ENCODE assay signal across 17 cellular contexts in genomic region chr1:24505816-24506215, GRCh38. TPM values are rescaled to one million over a fixed set of nuclear protein-coding genes. Genes with fewer than 3 reads are reported as not detected.
DNase-seq lines count a peak whose midpoint lies in the region; ATAC-seq and TF ChIP-seq lines count a peak whose summit lies in the region.
"Had no signal": no experiment of that assay in that cellular context is flagged by ENCODE, and none has a peak within 500 bp of the region (broad histone marks: within the 10 kb centered on the region; RNA-seq: fewer than 3 reads in every experiment).

No MANE protein-coding gene starts in this region.

- no peak for TF ChIP-seq RAD21 in SK-N-SH (IDR thresholded peaks at IDR 0.05; ENCODE audit: low read length)

- 95% methylated on average over 4 of the region's 4 CpGs for WGBS in SK-N-SH (ENCODE audit: low lambda C conversion rate)

- POLR2A ChIA-PET in OCI-LY7 (lab: Charles Lee): interaction anchor here (0.6 to 4.0 kb wide), 10 partner anchors 11 to 640 kb away, joined by 3 to 29 read pairs (median 5); no protein-coding TSS in a partner anchor
- POLR2A ChIA-PET in SK-N-SH (lab: Yijun Ruan, JAX): no interaction called here

- no peak for TF ChIP-seq EP300 in SK-N-SH (IDR thresholded peaks at IDR 0.05; ENCODE audit: borderline replicate concordance in 1 of 2, low read depth in 1 of 2, low read length in 1 of 2)

- TF ChIP-seq CTCF in OCI-LY7 (conservative IDR thresholded peaks at IDR 0.05; ENCODE audit: low read length) (no peak), SK-N-SH (IDR thresholded peaks at IDR 0.05) (no peak)

- peaks cover 75% of the 10 kb centered on the region for H3K4me1 Mint-ChIP-seq in activated T-cell treated with anti-CD3 and anti-CD28 coated beads, Interleukin-2, amount 50 U/mL, for 24 hours (ENCODE audit: low read depth)
- H3K4me1 Mint-ChIP-seq in stimulated activated naive CD8-positive, alpha-beta T cell treated with anti-CD3 and anti-CD28 coated beads, Interleukin-15, amount 100 ng/mL, for 72 hours: peaks cover 63% of the 10 kb centered on the region

- no peaks in the 10 kb centered on the region for H3K9me2 ChIP-seq in OCI-LY7 (ENCODE audit: insufficient read depth, low read length)
- no peaks in the 10 kb centered on the region for H3K9me2 ChIP-seq in SK-N-SH

- intact Hi-C loops in OCI-LY7 (cut with micrococcal nuclease; ENCODE audit: unreplicated experiment): no loop called here

- peaks cover 4% of the 10 kb centered on the region for H3F3A ChIP-seq in SK-N-SH (replicated peaks; ENCODE audit: insufficient read depth)

- DNase-seq in activated T-cell treated with anti-CD3 and anti-CD28 coated beads, Interleukin-2, amount 50 U/mL, for 24 hours: no peak
- DNase-seq in activated T-cell treated with anti-CD3 and anti-CD28 coated beads, Interleukin-2, amount 50 U/mL, for 1 hour: no peak
- DNase-seq in OCI-LY7 (ENCODE audit: low spot score): no peak
- peak; percentile 77 for DNase-seq in cerebellum (ENCODE audit: low spot score)
- no peak for DNase-seq in stimulated activated naive CD8-positive, alpha-beta T cell treated with anti-CD3 and anti-CD28 coated beads, Interleukin-15, amount 100 ng/mL, for 72 hours
- no peak for DNase-seq in SK-N-SH
- DNase-seq in stimulated activated naive CD4-positive, alpha-beta T cell treated with Interleukin-2 at 50 U/mL for 16 hours (lab: John Stamatoyannopoulos, UW): no peak
- DNase-seq: ACHN; activated CD4-positive, CD25-positive, alpha-beta regulatory T cell; activated effector memory CD4-positive, alpha-beta T cell treated with Interleukin-2 at 50 U/mL for 16 hours; effector CD4-positive, alpha-beta T cell; KG1; NCI-H146; NCI-H510A had no signal

- no peaks in the 10 kb centered on the region for H3K27me3 Mint-ChIP-seq in activated T-cell treated with anti-CD3 and anti-CD28 coated beads, Interleukin-2, amount 50 U/mL, for 24 hours
- no peaks in the 10 kb centered on the region for H3K27me3 Mint-ChIP-seq in stimulated activated naive CD8-positive, alpha-beta T cell treated with anti-CD3 and anti-CD28 coated beads, Interleukin-15, amount 100 ng/mL, for 72 hours

- BruUV-seq in OCI-LY7 (replicated peaks; lab: Mats Ljungman, UMichigan): no TSS peak

- CTCF ChIA-PET in OCI-LY7 (lab: Charles Lee; ENCODE audit: unreplicated experiment) (no interaction called here), SK-N-SH (lab: Yijun Ruan, JAX) (interaction anchor here (0.7 to 1.6 kb wide), 2 partner anchors 90 to 304 kb away, joined by 3 to 8 read pairs; partner anchors contain the start of gene NIPAL3)

- H3K4me3 ChIP-seq in OCI-LY7 (ENCODE audit: low read depth, low read length, poor library complexity, severe bottlenecking) (peak overlapping the region; percentile 47), SK-N-SH (ENCODE audit: low read depth in 2 of 2, low read length in 1 of 2) (no peak overlapping the region)
- H3K4me3 ChIP-seq: tibial nerve had no signal

- no peak for ATAC-seq in stimulated activated naive CD8-positive, alpha-beta T cell treated with anti-CD3 and anti-CD28 coated beads, Interleukin-15, amount 100 ng/mL, for 72 hours
- no peak for ATAC-seq in GM19328 (IDR thresholded peaks at IDR 0.05; ENCODE audit: unreplicated experiment)

- H2AFZ ChIP-seq in OCI-LY7 (ENCODE audit: low read length) (no peak overlapping the region), SK-N-SH (ENCODE audit: low read depth) (no peak overlapping the region)

- H3K36me3 Mint-ChIP-seq in activated T-cell treated with anti-CD3 and anti-CD28 coated beads, Interleukin-2, amount 50 U/mL, for 24 hours (ENCODE audit: low read depth): peaks cover 33% of the 10 kb centered on the region

- H4K20me1 ChIP-seq in OCI-LY7 (ENCODE audit: insufficient read depth, low read length) (no peaks in the 10 kb centered on the region), SK-N-SH (ENCODE audit: insufficient read depth) (no peaks in the 10 kb centered on the region)

- peak overlapping the region; percentile 58 for H3K4me3 Mint-ChIP-seq in activated T-cell treated with anti-CD3 and anti-CD28 coated beads, Interleukin-2, amount 50 U/mL, for 24 hours
- H3K4me3 Mint-ChIP-seq in stimulated activated naive CD8-positive, alpha-beta T cell treated with anti-CD3 and anti-CD28 coated beads, Interleukin-15, amount 100 ng/mL, for 72 hours: peak overlapping the region; percentile 74 to 84
- H3K4me3 Mint-ChIP-seq: nephron had no signal

- peak overlapping the region; percentile 88 for H3K27ac Mint-ChIP-seq in activated T-cell treated with anti-CD3 and anti-CD28 coated beads, Interleukin-2, amount 50 U/mL, for 24 hours
- H3K27ac Mint-ChIP-seq in stimulated activated naive CD8-positive, alpha-beta T cell treated with anti-CD3 and anti-CD28 coated beads, Interleukin-15, amount 100 ng/mL, for 72 hours: peak overlapping the region; percentile 86 to 87
- H3K27ac Mint-ChIP-seq: nephron had no signal

- H3K27me3 ChIP-seq in SK-N-SH (ENCODE audit: insufficient read depth): no peaks in the 10 kb centered on the region
- H3K27me3 ChIP-seq: tibial nerve had no signal

- no peak overlapping the region for H3K9ac ChIP-seq in SK-N-SH

- H3K79me2 ChIP-seq in OCI-LY7 (ENCODE audit: insufficient read depth, low read depth, low read length): peaks cover 55% of the 10 kb centered on the region
- H3K79me2 ChIP-seq in SK-N-SH (ENCODE audit: insufficient read depth): peaks cover 33% of the 10 kb centered on the region

- H3K4me2 ChIP-seq in OCI-LY7 (ENCODE audit: low read length): peak overlapping the region; percentile 80
- H3K4me2 ChIP-seq in SK-N-SH: no peak overlapping the region

- H3K36me3 ChIP-seq in OCI-LY7 (ENCODE audit: insufficient read depth, low read length): peaks cover 11% of the 10 kb centered on the region
- H3K36me3 ChIP-seq in SK-N-SH (replicated peaks in 1 of 2; ENCODE audit: control insufficient read depth in 1 of 2, insufficient read depth in 2 of 2, low read length in 1 of 2): peaks cover 0 to 5% of the 10 kb centered on the region in 2 experiments
- H3K36me3 ChIP-seq: tibial nerve had no signal

- peak overlapping the region; percentile 71 for H3K27ac ChIP-seq in OCI-LY7 (ENCODE audit: low read depth, low read length, poor library complexity, severe bottlenecking)
- H3K27ac ChIP-seq in SK-N-SH (ENCODE audit: low read depth in 2 of 2, low read length in 1 of 2): no peak overlapping the region

- no peaks in the 10 kb centered on the region for H3K9me3 Mint-ChIP-seq in activated T-cell treated with anti-CD3 and anti-CD28 coated beads, Interleukin-2, amount 50 U/mL, for 24 hours
- no peaks in the 10 kb centered on the region for H3K9me3 Mint-ChIP-seq in stimulated activated naive CD8-positive, alpha-beta T cell treated with anti-CD3 and anti-CD28 coated beads, Interleukin-15, amount 100 ng/mL, for 72 hours
- H3K9me3 Mint-ChIP-seq: nephron had no signal

- H3K4me1 ChIP-seq in OCI-LY7 (ENCODE audit: insufficient read depth, low read length, poor library complexity, severe bottlenecking) (peaks cover 61% of the 10 kb centered on the region), SK-N-SH (ENCODE audit: control insufficient read depth in 1 of 2, insufficient read depth in 2 of 2, low read depth in 1 of 2, low read length in 1 of 2) (peaks cover 0 to 7% of the 10 kb centered on the region in 2 experiments; a peak in 1 of 4 replicates)

- H3K9me3 ChIP-seq in OCI-LY7 (ENCODE audit: low read length): no peaks in the 10 kb centered on the region
- no peaks in the 10 kb centered on the region for H3K9me3 ChIP-seq in SK-N-SH
- H3K9me3 ChIP-seq: tibial nerve had no signal

TF ChIP-seq in SK-N-SH, 30 proteins besides CTCF, POLR2A, EP300 and RAD21 (continues in another document):
- TF ChIP-seq SIN3A (IDR thresholded peaks at IDR 0.05; ENCODE audit: borderline replicate concordance, low read depth, low read length) (no peak), NFIC (IDR thresholded peaks at IDR 0.05; ENCODE audit: borderline replicate concordance) (no peak), SMC3 (IDR thresholded peaks at IDR 0.05; ENCODE audit: low read depth, low read length) (no peak), FOSL2 (IDR thresholded peaks at IDR 0.05; ENCODE audit: borderline replicate concordance, low read depth) (no peak), GATA2 (CRISPR knock-in tag; IDR thresholded peaks at IDR 0.05) (no peak)
- TF ChIP-seq, protein P1, sequence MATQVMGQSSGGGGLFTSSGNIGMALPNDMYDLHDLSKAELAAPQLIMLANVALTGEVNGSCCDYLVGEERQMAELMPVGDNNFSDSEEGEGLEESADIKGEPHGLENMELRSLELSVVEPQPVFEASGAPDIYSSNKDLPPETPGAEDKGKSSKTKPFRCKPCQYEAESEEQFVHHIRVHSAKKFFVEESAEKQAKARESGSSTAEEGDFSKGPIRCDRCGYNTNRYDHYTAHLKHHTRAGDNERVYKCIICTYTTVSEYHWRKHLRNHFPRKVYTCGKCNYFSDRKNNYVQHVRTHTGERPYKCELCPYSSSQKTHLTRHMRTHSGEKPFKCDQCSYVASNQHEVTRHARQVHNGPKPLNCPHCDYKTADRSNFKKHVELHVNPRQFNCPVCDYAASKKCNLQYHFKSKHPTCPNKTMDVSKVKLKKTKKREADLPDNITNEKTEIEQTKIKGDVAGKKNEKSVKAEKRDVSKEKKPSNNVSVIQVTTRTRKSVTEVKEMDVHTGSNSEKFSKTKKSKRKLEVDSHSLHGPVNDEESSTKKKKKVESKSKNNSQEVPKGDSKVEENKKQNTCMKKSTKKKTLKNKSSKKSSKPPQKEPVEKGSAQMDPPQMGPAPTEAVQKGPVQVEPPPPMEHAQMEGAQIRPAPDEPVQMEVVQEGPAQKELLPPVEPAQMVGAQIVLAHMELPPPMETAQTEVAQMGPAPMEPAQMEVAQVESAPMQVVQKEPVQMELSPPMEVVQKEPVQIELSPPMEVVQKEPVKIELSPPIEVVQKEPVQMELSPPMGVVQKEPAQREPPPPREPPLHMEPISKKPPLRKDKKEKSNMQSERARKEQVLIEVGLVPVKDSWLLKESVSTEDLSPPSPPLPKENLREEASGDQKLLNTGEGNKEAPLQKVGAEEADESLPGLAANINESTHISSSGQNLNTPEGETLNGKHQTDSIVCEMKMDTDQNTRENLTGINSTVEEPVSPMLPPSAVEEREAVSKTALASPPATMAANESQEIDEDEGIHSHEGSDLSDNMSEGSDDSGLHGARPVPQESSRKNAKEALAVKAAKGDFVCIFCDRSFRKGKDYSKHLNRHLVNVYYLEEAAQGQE (IDR thresholded peaks at IDR 0.05; ENCODE audit: low read depth, low read length): no peak

RNA-seq across cellular contexts. Expression of gene RCAN3, which starts 3.2 kb away (rescaled TPM):
- total RNA-seq in OCI-LY7 (2014; rRNA removed; shearing (Covaris generic)): 13.0 and 22.9 TPM in 2 replicates
- total RNA-seq in OCI-LY7 (2022) (47.8 and 57.2 TPM in 2 replicates), cerebellum (24.1 TPM)
- 4.8 TPM in 2 replicates for polyA plus RNA-seq in SK-N-SH (2012; rRNA removed)
- polyA plus RNA-seq in SK-N-SH (2012; cell fraction: cytosol; rRNA removed): 6.0 and 6.3 TPM in 2 replicates
- 5.0 and 6.2 TPM in 2 replicates for polyA plus RNA-seq in SK-N-SH (2012; cell fraction: nucleus; rRNA removed)

RNA-seq across cellular contexts. Expression of gene NCMAP, which starts 50.1 kb away (rescaled TPM):
- total RNA-seq in OCI-LY7 (2014; rRNA removed; shearing (Covaris generic)): 0.95 and 1.1 TPM in 2 replicates
- 0.99 and 1.0 TPM in 2 replicates for total RNA-seq in OCI-LY7 (2022)
- 0.09 TPM for total RNA-seq in cerebellum
- 0.02 TPM in 1 of 2 replicates, not detected in the other for polyA plus RNA-seq in SK-N-SH (2012; rRNA removed)
- polyA plus RNA-seq in SK-N-SH (2012; cell fraction: cytosol; rRNA removed): 0.01 TPM in 2 replicates
- polyA plus RNA-seq in SK-N-SH (2012; cell fraction: nucleus; rRNA removed): 0.01 TPM in 1 of 2 replicates, not detected in the other
